In genomic region chr6:100856146-100856545, GRCh38 we compare ENCODE assay signal across 28 cellular contexts.
"Had no signal": no experiment of that assay in that cellular context is flagged by ENCODE, and none has a peak within 500 bp of the region (broad histone marks: within the 10 kb centered on the region; RNA-seq: fewer than 3 reads in every experiment).

No MANE protein-coding gene starts in this region.

- H3K27me3 ChIP-seq: stomach, suprapubic skin, testis, thyroid gland, tibial artery, tibial nerve, transverse colon, upper lobe of left lung, upper lobe of right lung, uterus, vagina had no signal

- ATAC-seq: stimulated activated effector memory CD8-positive, alpha-beta T cell treated with anti-CD3 and anti-CD28 coated beads, Interleukin-12 subunit alpha, Interleukin-12 subunit beta, amount 100 ng/mL, for 72 hours; stimulated activated memory B cell treated with anti-CD40 and anti-IgM and Interleukin-4, amounts not matched to agents 10 μg/mL and 1 μg/mL and 100 μg/mL, for 72 hours; stimulated activated naive CD8-positive, alpha-beta T cell treated with anti-CD3 and anti-CD28 coated beads, Interleukin-15, amount 100 ng/mL, for 72 hours; stimulated activated naive CD8-positive, alpha-beta T cell treated with anti-CD3 and anti-CD28 coated beads, Interleukin-15, Interleukin-2, amounts not matched to agents 100 U/mL and 50 U/mL, for 24 hours; upper lobe of right lung had no signal

- H3K36me3 ChIP-seq: thyroid gland, uterus had no signal

- H3K4me1 Mint-ChIP-seq: stimulated activated effector memory CD8-positive, alpha-beta T cell treated with anti-CD3 and anti-CD28 coated beads, Interleukin-12 subunit alpha, Interleukin-12 subunit beta, amount 100 ng/mL, for 72 hours; stimulated activated memory B cell treated with anti-CD40 and anti-IgM and Interleukin-4, amounts not matched to agents 10 μg/mL and 1 μg/mL and 100 μg/mL, for 72 hours; stimulated activated naive CD8-positive, alpha-beta T cell treated with anti-CD3 and anti-CD28 coated beads, Interleukin-15, amount 100 ng/mL, for 72 hours had no signal

- H3K27ac ChIP-seq: stomach, suprapubic skin, testis, thoracic aorta, thyroid gland, tibial artery, tibial nerve, transverse colon, upper lobe of left lung, upper lobe of right lung, uterus, vagina had no signal

- H3K27ac Mint-ChIP-seq: stimulated activated effector memory CD8-positive, alpha-beta T cell treated with anti-CD3 and anti-CD28 coated beads, Interleukin-12 subunit alpha, Interleukin-12 subunit beta, amount 100 ng/mL, for 72 hours; stimulated activated memory B cell treated with anti-CD40 and anti-IgM and Interleukin-4, amounts not matched to agents 10 μg/mL and 1 μg/mL and 100 μg/mL, for 72 hours; stimulated activated naive CD8-positive, alpha-beta T cell treated with anti-CD3 and anti-CD28 coated beads, Interleukin-15, amount 100 ng/mL, for 72 hours; stimulated activated naive CD8-positive, alpha-beta T cell treated with anti-CD3 and anti-CD28 coated beads, Interleukin-15, Interleukin-2, amounts not matched to agents 100 ng/mL and 50 ng/mL, for 24 hours; type B pancreatic cell had no signal

- H3K4me1 ChIP-seq: stomach, suprapubic skin, testis, thyroid gland, tibial artery, tibial nerve, transverse colon, upper lobe of left lung, upper lobe of right lung, uterus, vagina had no signal

- DNase-seq: stimulated activated CD4-positive, alpha-beta T cell treated with anti-CD3 and anti-CD28 coated beads, Interleukin-2, amount 100 ng/mL, for 48 hours; stimulated activated CD4-positive, alpha-beta T cell treated with anti-CD3 and anti-CD28 coated beads, Interleukin-4, amount 100 ng/mL, for 1 hour; stimulated activated CD4-positive, alpha-beta T cell treated with anti-CD3 and anti-CD28 coated beads, Interleukin-4, amount 100 ng/mL, for 24 hours; stimulated activated CD4-positive, alpha-beta T cell treated with anti-CD3 and anti-CD28 coated beads, Interleukin-4, amount 100 ng/mL, for 4 hours; stimulated activated CD8-positive, alpha-beta memory T cell treated with anti-CD3 and anti-CD28 coated beads, Interleukin-4, amount 100 ng/mL, for 48 hours; stimulated activated naive CD4-positive, alpha-beta T cell; stimulated activated naive CD4-positive, alpha-beta T cell treated with Interleukin-2 at 50 U/mL for 16 hours; stimulated activated naive CD8-positive, alpha-beta T cell treated with anti-CD3 and anti-CD28 coated beads, Interleukin-15, amount 100 ng/mL, for 72 hours; stimulated activated naive CD8-positive, alpha-beta T cell treated with anti-CD3 and anti-CD28 coated beads, Interleukin-15, Interleukin-2, amounts not matched to agents 100 U/mL and 50 U/mL, for 24 hours; stomach; substantia nigra; testis; thyroid gland; tibial artery; transverse colon; trophoblast cell; upper lobe of left lung; upper lobe of right lung; uterus had no signal

- FAIRE-seq: urothelium cell line had no signal

- H3K4me3 ChIP-seq: stomach, suprapubic skin, testis, thoracic aorta, thyroid gland, tibial artery, tibial nerve, transverse colon, upper lobe of left lung, upper lobe of right lung, uterus, vagina had no signal

- H3K27me3 Mint-ChIP-seq: stimulated activated memory B cell treated with anti-CD40 and anti-IgM and Interleukin-4, amounts not matched to agents 10 μg/mL and 1 μg/mL and 100 μg/mL, for 72 hours; stimulated activated naive CD8-positive, alpha-beta T cell treated with anti-CD3 and anti-CD28 coated beads, Interleukin-15, amount 100 ng/mL, for 72 hours; stimulated activated naive CD8-positive, alpha-beta T cell treated with anti-CD3 and anti-CD28 coated beads, Interleukin-15, Interleukin-2, amounts not matched to agents 100 ng/mL and 50 ng/mL, for 24 hours; type B pancreatic cell had no signal

- H3K4me3 Mint-ChIP-seq: stimulated activated effector memory CD8-positive, alpha-beta T cell treated with anti-CD3 and anti-CD28 coated beads, Interleukin-12 subunit alpha, Interleukin-12 subunit beta, amount 100 ng/mL, for 72 hours; stimulated activated memory B cell treated with anti-CD40 and anti-IgM and Interleukin-4, amounts not matched to agents 10 μg/mL and 1 μg/mL and 100 μg/mL, for 72 hours; stimulated activated naive CD8-positive, alpha-beta T cell treated with anti-CD3 and anti-CD28 coated beads, Interleukin-15, amount 100 ng/mL, for 72 hours; stimulated activated naive CD8-positive, alpha-beta T cell treated with anti-CD3 and anti-CD28 coated beads, Interleukin-15, Interleukin-2, amounts not matched to agents 100 ng/mL and 50 ng/mL, for 24 hours; type B pancreatic cell had no signal

- H3K9me3 ChIP-seq: suprapubic skin, testis, thoracic aorta, thyroid gland, tibial artery, transverse colon, upper lobe of right lung, uterus, vagina had no signal
